8 cellular contexts compared by ENCODE assay signal in the genomic region with DNA sequence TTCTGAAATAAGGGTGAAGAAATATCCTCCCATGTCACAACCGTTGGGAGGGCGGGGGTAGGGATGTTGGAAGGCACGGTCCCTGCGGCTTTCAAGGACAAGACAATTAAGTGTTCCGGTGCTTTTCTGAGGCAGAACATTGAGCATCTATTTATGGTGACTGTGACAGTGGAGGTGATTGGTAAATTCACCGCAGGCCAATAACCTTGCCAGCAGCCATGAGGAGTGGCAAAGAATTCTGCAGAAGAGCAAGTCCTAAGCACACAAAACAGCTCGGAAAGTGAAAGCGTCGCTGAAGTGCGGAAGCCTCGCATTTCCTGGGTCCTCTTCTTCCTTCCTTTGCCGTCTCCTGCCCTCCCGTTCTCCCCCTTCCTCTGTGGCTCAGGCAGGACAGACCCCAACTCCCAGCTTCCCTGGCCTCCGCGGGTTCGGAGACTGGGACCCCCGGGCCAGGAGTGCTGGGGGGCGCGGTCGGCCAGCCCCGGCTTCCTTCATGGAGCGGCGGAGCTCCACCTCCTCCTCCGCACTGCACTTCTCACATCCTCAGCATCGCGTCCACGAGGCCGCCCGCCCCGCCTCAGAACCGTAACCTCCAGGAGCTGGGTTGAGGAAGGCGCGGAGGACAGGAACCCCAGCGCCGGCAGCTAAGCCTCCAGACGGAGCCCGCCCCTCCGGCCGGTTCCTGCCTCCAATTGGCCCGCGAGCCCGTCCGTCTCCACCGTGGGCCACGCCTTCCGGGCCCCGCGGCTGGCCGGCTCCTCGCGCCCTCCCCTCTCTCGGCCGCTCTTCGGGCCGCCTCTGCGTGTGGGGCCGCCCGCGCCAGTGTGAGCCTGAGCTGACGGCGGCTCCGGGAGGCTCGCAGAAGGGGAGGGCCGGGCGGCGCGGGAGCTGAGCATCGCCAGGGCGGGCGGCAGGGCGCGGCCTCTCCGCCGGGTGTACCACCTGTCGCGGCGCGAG. TPM values are rescaled to one million over a fixed set of nuclear protein-coding genes. Genes with fewer than 3 reads are reported as not detected.
A peak's percentile ranks its signal among the peaks of the same experiment; 100 is the strongest.
DNase-seq lines count a peak whose midpoint lies in the region; ATAC-seq and TF ChIP-seq lines count a peak whose summit lies in the region.

A gene (plus strand): TSS at position 774 of the 957 bp plus-strand sequence. CDS start 16,703 bp downstream, outside the sequence.

- no peaks in the 10 kb centered on the region for H3K27me3 ChIP-seq in left ventricle myocardium inferior (ENCODE audit: low read depth)
- no peaks in the 10 kb centered on the region for H3K27me3 ChIP-seq in upper lobe of right lung

- H3K27me3 Mint-ChIP-seq in T-helper 17 cell (peaks cover 5% of the 10 kb centered on the region), progenitor cell of endocrine pancreas (no peaks in the 10 kb centered on the region)

- H3K9me3 Mint-ChIP-seq in progenitor cell of endocrine pancreas (ENCODE audit: low read depth): no peaks in the 10 kb centered on the region

- H3K27ac ChIP-seq in left ventricle myocardium inferior (replicated peaks): peak within 1 kb of the TSS; percentile 95
- H3K27ac ChIP-seq in upper lobe of right lung: peak within 1 kb of the TSS; percentile 93

- H3K36me3 Mint-ChIP-seq in T-helper 17 cell (ENCODE audit: low read depth): peaks cover 4% of the 10 kb centered on the region
- no peaks in the 10 kb centered on the region for H3K36me3 Mint-ChIP-seq in progenitor cell of endocrine pancreas (ENCODE audit: insufficient read depth)

- H3K9me3 ChIP-seq in T-helper 17 cell (ENCODE audit: control insufficient read depth, low read length, poor library complexity, severe bottlenecking): no peaks in the 10 kb centered on the region
- no peaks in the 10 kb centered on the region for H3K9me3 ChIP-seq in left ventricle myocardium inferior (replicated peaks)
- no peaks in the 10 kb centered on the region for H3K9me3 ChIP-seq in upper lobe of right lung

- H3K27ac Mint-ChIP-seq in T-helper 17 cell (peak within 1 kb of the TSS; percentile 95), progenitor cell of endocrine pancreas (peak within 1 kb of the TSS; percentile 99)

- H3K4me3 Mint-ChIP-seq in T-helper 17 cell: peak within 1 kb of the TSS; percentile 98
- H3K4me3 Mint-ChIP-seq in progenitor cell of endocrine pancreas (ENCODE audit: low read depth): peak within 1 kb of the TSS; percentile 98

- no peak for TF ChIP-seq CTCF in left ventricle myocardium inferior (IDR thresholded peaks at IDR 0.05; ENCODE audit: borderline replicate concordance)
- no peak for TF ChIP-seq CTCF in progenitor cell of endocrine pancreas (IDR thresholded peaks at IDR 0.05; ENCODE audit: unreplicated experiment)
- no peak for TF ChIP-seq CTCF in upper lobe of right lung (IDR thresholded peaks at IDR 0.05)

- intact Hi-C loops in left ventricle myocardium inferior (cut with micrococcal nuclease) (no loop called here), upper lobe of right lung (cut with DNase I) (no loop called here)

- H3K4me1 Mint-ChIP-seq in T-helper 17 cell: peaks cover 15% of the 10 kb centered on the region
- peaks cover 8% of the 10 kb centered on the region for H3K4me1 Mint-ChIP-seq in progenitor cell of endocrine pancreas (ENCODE audit: low read depth)

- H3K4me3 ChIP-seq in left ventricle myocardium inferior: peak within 1 kb of the TSS; percentile 82
- H3K4me3 ChIP-seq in upper lobe of right lung: peak within 1 kb of the TSS; percentile 88

- H3K36me3 ChIP-seq in left ventricle myocardium inferior (no peaks in the 10 kb centered on the region), upper lobe of right lung (no peaks in the 10 kb centered on the region)

- DNase-seq in NCI-H187 (lab: John Stamatoyannopoulos, UW) (peak; percentile 83 to 86), T-helper 17 cell (peak; percentile 84 to 89 (median 86)), amygdala (lab: John Stamatoyannopoulos, UW) (peak; percentile 15 to 95 (median 85)), left ventricle myocardium inferior (peak; percentile 92), progenitor cell of endocrine pancreas (ENCODE audit: low spot score, unreplicated experiment) (peak; percentile 89), upper lobe of right lung (peak; percentile 95)

- H3K4me1 ChIP-seq in left ventricle myocardium inferior (peaks cover 22% of the 10 kb centered on the region), upper lobe of right lung (peaks cover 13% of the 10 kb centered on the region)

- ATAC-seq in GM18499 (IDR thresholded peaks at IDR 0.05; ENCODE audit: insufficient read depth, unreplicated experiment) (peak; percentile 70), HG02938 (IDR thresholded peaks at IDR 0.05; ENCODE audit: unreplicated experiment) (peak; percentile 90), T-helper 17 cell (peak; percentile 92), upper lobe of right lung (peak; percentile 99)

RNA-seq across cellular contexts. Expression of the gene that starts here (rescaled TPM):
- 10 to 100 TPM; 26.7 to 34.2 TPM for total RNA-seq in T-helper 17 cell
- 54.5 TPM for total RNA-seq in left ventricle myocardium inferior
- total RNA-seq in progenitor cell of endocrine pancreas: 51.8 and 54.8 TPM in 2 replicates
- total RNA-seq in upper lobe of right lung: 40.5 TPM

Comparison
In these comparisons a context has a peak if more than half of its experiments do, and no peak if none do; other contexts are left out.
1. Peak in every context shown above with its lines: DNase-seq, ATAC-seq, H3K4me3 ChIP-seq and H3K27ac ChIP-seq.